Comparison of ENCODE assay signal across 8 cellular contexts in genomic region chr2:169107645-169108044, GRCh38. TPM values are rescaled to one million over a fixed set of nuclear protein-coding genes. Genes with fewer than 3 reads are reported as not detected.
DNase-seq lines count a peak whose midpoint lies in the region; ATAC-seq lines count a peak whose summit lies in the region.

No MANE protein-coding gene starts in this region.

- peaks cover 61% of the 10 kb centered on the region for H3K4me1 Mint-ChIP-seq in stimulated activated effector memory CD8-positive, alpha-beta T cell treated with anti-CD3 and anti-CD28 coated beads, Interleukin-12 subunit alpha, Interleukin-12 subunit beta, amount 100 ng/mL, for 72 hours

- intact Hi-C loops in Right ventricle myocardium superior (cut with DNase I), result loop anchor here (5.0 to 10.0 kb wide), 2 partner anchors 40 to 117 kb away; no protein-coding TSS in a partner anchor

- no peaks in the 10 kb centered on the region for H3K9me3 Mint-ChIP-seq in stimulated activated effector memory CD8-positive, alpha-beta T cell treated with anti-CD3 and anti-CD28 coated beads, Interleukin-12 subunit alpha, Interleukin-12 subunit beta, amount 100 ng/mL, for 72 hours

- H3K36me3 Mint-ChIP-seq in stimulated activated effector memory CD8-positive, alpha-beta T cell treated with anti-CD3 and anti-CD28 coated beads, Interleukin-12 subunit alpha, Interleukin-12 subunit beta, amount 100 ng/mL, for 72 hours, result no peaks in the 10 kb centered on the region

- no peak overlapping the region for H3K4me3 Mint-ChIP-seq in stimulated activated effector memory CD8-positive, alpha-beta T cell treated with anti-CD3 and anti-CD28 coated beads, Interleukin-12 subunit alpha, Interleukin-12 subunit beta, amount 100 ng/mL, for 72 hours

- peak overlapping the region; percentile 74 for H3K27ac Mint-ChIP-seq in stimulated activated effector memory CD8-positive, alpha-beta T cell treated with anti-CD3 and anti-CD28 coated beads, Interleukin-12 subunit alpha, Interleukin-12 subunit beta, amount 100 ng/mL, for 72 hours

- DNase-seq in activated gamma-delta T cell treated with Interleukin-2 at 50 U/mL for 16 hours (peak; percentile 32), activated gamma-delta T cell (lab: John Stamatoyannopoulos, UW) (no peak), NOMO-1 treated with dmso at 0.1 percent for 144 hours (lab: John Stamatoyannopoulos, UW; ENCODE audit: unreplicated experiment) (peak; percentile 40), Right ventricle myocardium superior (no peak)
- peak in 1 of 2 donors; percentile 57 for DNase-seq in stimulated activated effector memory CD8-positive, alpha-beta T cell treated with anti-CD3 and anti-CD28 coated beads, Interleukin-12 subunit alpha, Interleukin-12 subunit beta, amount 100 ng/mL, for 72 hours (ENCODE audit: low spot score in 2 of 2)
- no peak for DNase-seq in stimulated activated CD4-positive, alpha-beta T cell treated with anti-CD3 and anti-CD28 coated beads, Interleukin-2, amount 100 ng/mL, for 24 hours
- DNase-seq in stimulated activated CD4-positive, alpha-beta T cell treated with anti-CD3 and anti-CD28 coated beads, Interleukin-15, amount 100 ng/mL, for 24 hours, result no peak

- ATAC-seq in HG02798 (IDR thresholded peaks at IDR 0.05; ENCODE audit: poor library complexity, unreplicated experiment) (peak; percentile 74), Right ventricle myocardium superior (ENCODE audit: poor library complexity) (no peak)
- ATAC-seq in stimulated activated effector memory CD8-positive, alpha-beta T cell treated with anti-CD3 and anti-CD28 coated beads, Interleukin-12 subunit alpha, Interleukin-12 subunit beta, amount 100 ng/mL, for 72 hours, result peak; percentile 86

RNA-seq across cellular contexts. Expression of gene DHRS9, which starts 38.3 kb away (rescaled TPM):
- 1.3 TPM for total RNA-seq in Right ventricle myocardium superior

Comparison
In these comparisons a context has a peak if more than half of its experiments do, and no peak if none do; other contexts are left out.
1. DNase-seq: peak in activated gamma-delta T cell treated with Interleukin-2 at 50 U/mL for 16 hours (single experiment) and NOMO-1 treated with dmso at 0.1 percent for 144 hours (single experiment); none in activated gamma-delta T cell (single experiment), stimulated activated CD4-positive, alpha-beta T cell treated with anti-CD3 and anti-CD28 coated beads, Interleukin-2, amount 100 ng/mL, for 24 hours (0 of 2), Right ventricle myocardium superior (single experiment) and stimulated activated CD4-positive, alpha-beta T cell treated with anti-CD3 and anti-CD28 coated beads, Interleukin-15, amount 100 ng/mL, for 24 hours (single experiment).